8 cellular contexts compared by ENCODE assay signal in the genomic region with DNA sequence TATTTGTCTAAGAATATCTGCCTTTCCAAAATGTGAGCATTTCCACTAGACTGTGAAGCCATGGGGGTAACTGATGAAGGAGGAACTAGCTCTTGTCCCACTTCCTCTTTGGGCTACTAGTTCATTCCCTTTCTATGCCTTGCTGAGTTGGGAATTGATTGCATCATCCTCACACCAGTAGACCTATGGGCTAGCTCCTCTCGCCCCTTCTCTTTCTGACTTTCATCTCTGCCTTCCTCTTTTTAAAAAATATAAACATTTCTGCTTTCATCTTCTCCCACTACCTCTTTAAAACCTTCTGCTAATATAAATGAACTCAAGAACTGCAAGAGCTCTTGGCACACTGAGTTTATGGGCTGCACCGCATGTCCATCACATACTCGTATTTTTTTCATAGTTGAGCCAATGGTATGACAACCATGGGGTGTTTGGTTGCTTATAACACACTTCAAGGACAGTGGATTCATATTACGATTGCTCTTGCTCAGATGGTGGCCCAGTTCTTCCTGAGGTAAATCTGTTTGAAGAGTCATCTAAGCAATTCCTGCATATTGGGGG.
DNase-seq lines count a peak whose midpoint lies in the region; ATAC-seq and TF ChIP-seq lines count a peak whose summit lies in the region.

No MANE protein-coding gene starts in this region.

- no peaks in the 10 kb centered on the region for H3K27me3 ChIP-seq in ACC112 (ENCODE audit: insufficient read depth, low read length)

- no peak overlapping the region for H3K27ac ChIP-seq in ACC112 (ENCODE audit: low read depth, low read length)

- H2AFZ ChIP-seq in ACC112 (ENCODE audit: low read length, unreplicated experiment) = peak overlapping the region; percentile 64

- peak; percentile 51 for DNase-seq in NCI-H510A (lab: John Stamatoyannopoulos, UW)
- peak; percentile 53 for DNase-seq in fibroblast of mammary gland (ENCODE audit: low read depth)
- no peak for DNase-seq in HuH-7.5 (ENCODE audit: low spot score)
- no peak for DNase-seq in activated CD4-positive, alpha-beta T cell treated with anti-CD3 and anti-CD28 coated beads, Interleukin-2, amount 50 U/mL, for 48 hours

- no peak for TF ChIP-seq CTCF in fibroblast of mammary gland (conservative IDR thresholded peaks at IDR 0.05; ENCODE audit: control insufficient read depth, insufficient read depth, low read depth, low read length)

- peaks cover 52% of the 10 kb centered on the region for H3K4me1 ChIP-seq in ACC112 (ENCODE audit: control insufficient read depth, insufficient read depth, low read length, unreplicated experiment)

- H3K4me3 ChIP-seq in ACC112 (ENCODE audit: low read depth, low read length) = no peak overlapping the region
- no peak overlapping the region for H3K4me3 ChIP-seq in fibroblast of mammary gland (ENCODE audit: control insufficient read depth, low read depth, low read length)

- H3K36me3 ChIP-seq in ACC112 (ENCODE audit: insufficient read depth, low read length) = no peaks in the 10 kb centered on the region

- ATAC-seq in GM19351 (IDR thresholded peaks at IDR 0.05; ENCODE audit: unreplicated experiment) (peak; percentile 38), GM18873 (IDR thresholded peaks at IDR 0.05; ENCODE audit: low FRiP score, unreplicated experiment) (no peak), GM18519 (IDR thresholded peaks at IDR 0.05; ENCODE audit: low FRiP score, unreplicated experiment) (no peak)

- no peaks in the 10 kb centered on the region for H3K79me2 ChIP-seq in ACC112 (ENCODE audit: control insufficient read depth, insufficient read depth, low read length, unreplicated experiment)

Comparison
In these comparisons a context has a peak if more than half of its experiments do, and no peak if none do; other contexts are left out.
1. DNase-seq: peak in NCI-H510A (single experiment) and fibroblast of mammary gland (single experiment); none in HuH-7.5 (single experiment) and activated CD4-positive, alpha-beta T cell treated with anti-CD3 and anti-CD28 coated beads, Interleukin-2, amount 50 U/mL, for 48 hours (0 of 2).